ENCODE assay signal across 1 cellular context in genomic region chr6:128515550-128516513, GRCh38.
TF ChIP-seq lines count a peak whose summit lies in the region.

No MANE protein-coding gene starts in this region.

TF ChIP-seq in HEK293, 187 proteins besides CTCF, POLR2A, EP300 and RAD21 (continued from another document):
- TF ChIP-seq ZNF548 (tag by site-specific recombination; IDR thresholded peaks at IDR 0.05) (0 out of 2 replicates have a peak, but pooled peaks have one; percentile 6), ZNF354C (tag by site-specific recombination; IDR thresholded peaks at IDR 0.05; ENCODE audit: borderline replicate concordance, low read depth) (no peak), BCL11B (tag by site-specific recombination; IDR thresholded peaks at IDR 0.05; ENCODE audit: low read depth) (no peak), ZFHX2 (tag by site-specific recombination; conservative IDR thresholded peaks at IDR 0.05) (peak; percentile 89), MZF1 (tag by site-specific recombination; IDR thresholded peaks at IDR 0.05; ENCODE audit: borderline replicate concordance) (peak; percentile 68; the same call in 1 of the 2 replicates), KLF7 (tag by site-specific recombination; IDR thresholded peaks at IDR 0.05; ENCODE audit: borderline replicate concordance) (no peak), ZNF221 (tag by site-specific recombination; IDR thresholded peaks at IDR 0.05; ENCODE audit: borderline replicate concordance) (no peak), ATF2 (tag by site-specific recombination; IDR thresholded peaks at IDR 0.05; ENCODE audit: low read depth) (no peak), EGR2 (tag by site-specific recombination; IDR thresholded peaks at IDR 0.05; ENCODE audit: low read depth) (peak; percentile 72)
